In the genomic region with DNA sequence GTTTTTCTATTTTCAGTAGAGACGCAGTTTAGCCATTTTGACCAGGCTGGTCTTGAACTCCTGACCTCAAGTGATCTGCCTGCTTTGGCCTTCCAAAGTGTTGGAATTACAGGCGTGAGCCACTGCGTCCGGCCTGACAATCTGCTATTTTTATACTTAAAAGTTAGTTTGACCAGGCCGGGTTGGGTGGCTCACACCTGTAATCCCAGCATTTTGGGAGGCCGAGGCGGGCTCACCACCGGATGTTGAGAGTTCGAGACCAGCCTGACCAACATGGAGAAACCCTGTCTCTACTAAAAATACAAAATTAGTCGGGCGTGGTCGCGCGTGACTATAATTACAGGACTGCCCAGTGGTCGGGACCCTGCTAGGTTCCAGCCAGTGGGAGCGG, we compare ENCODE assay signal across 1 cellular context.
TF ChIP-seq lines count a peak whose summit lies in the region.

No MANE protein-coding gene starts in this region.

TF ChIP-seq in GM12878, 131 proteins besides CTCF, POLR2A, EP300 and RAD21:
- TF ChIP-seq BHLHE40 (IDR thresholded peaks at IDR 0.05; ENCODE audit: borderline replicate concordance in 1 of 2, low read depth in 2 of 2, low read length in 1 of 2), result peak in 1 of 2 experiments; percentile 5; a peak in 1 of 4 replicates
TF ChIP-seq in GM12878: peak in this region for 1; not testable (repeated sequence) for 130.
